Comparison of ENCODE assay signal across 9 cellular contexts in genomic region chr3:194632983-194633348, GRCh38. TPM values are rescaled to one million over a fixed set of nuclear protein-coding genes. Genes with fewer than 3 reads are reported as not detected.
DNase-seq lines count a peak whose midpoint lies in the region; ATAC-seq, FAIRE-seq and TF ChIP-seq lines count a peak whose summit lies in the region.
"Had no signal": no experiment of that assay in that cellular context is flagged by ENCODE, and none has a peak within 500 bp of the region (broad histone marks: within the 10 kb centered on the region; RNA-seq: fewer than 3 reads in every experiment).

No MANE protein-coding gene starts in this region.

- H3K79me1 ChIP-seq in mesenchymal stem cell (replicated peaks; ENCODE audit: low read length, poor library complexity, severe bottlenecking): peaks cover 19% of the 10 kb centered on the region

- H3K4me1 ChIP-seq in mesenchymal stem cell (ENCODE audit: control insufficient read depth, insufficient read depth, low read depth, low read length) (peaks cover 4% of the 10 kb centered on the region), upper lobe of right lung (no peaks in the 10 kb centered on the region)

- peak overlapping the region; percentile 93 for H2BK15ac ChIP-seq in mesenchymal stem cell (ENCODE audit: low read depth, poor library complexity, severe bottlenecking)

- peak overlapping the region; percentile 61 for H3K4me3 ChIP-seq in bronchial epithelial cell (ENCODE audit: low read depth, low read length)
- peak overlapping the region; percentile 81 to 90 for H3K4me3 ChIP-seq in mesenchymal stem cell (ENCODE audit: insufficient read depth in 1 of 2, low read depth in 1 of 2, low read length in 2 of 2)
- peak overlapping the region; percentile 69 for H3K4me3 ChIP-seq in upper lobe of right lung

- H2AK5ac ChIP-seq in mesenchymal stem cell (ENCODE audit: low read length, severe bottlenecking): no peak overlapping the region

- H3K14ac ChIP-seq in mesenchymal stem cell (ENCODE audit: low read length in 2 of 2): peak overlapping the region; percentile 17 to 99

- no peak overlapping the region for H3K27ac ChIP-seq in mesenchymal stem cell (ENCODE audit: low read length, poor library complexity, severe bottlenecking)
- H3K27ac ChIP-seq in upper lobe of right lung: peak overlapping the region; percentile 68

- H3K4me2 ChIP-seq in mesenchymal stem cell (ENCODE audit: low read length, poor library complexity, severe bottlenecking): peak overlapping the region; percentile 94

- WGBS in mesenchymal stem cell: 0% methylated on average over 21 of the region's 50 CpGs

- peak overlapping the region; percentile 93 for H4K91ac ChIP-seq in mesenchymal stem cell (ENCODE audit: low read length)

- no peak overlapping the region for H2BK5ac ChIP-seq in mesenchymal stem cell (ENCODE audit: low read depth, low read length, poor library complexity, severe bottlenecking)

- no peak overlapping the region for H3K27ac Mint-ChIP-seq in T-helper 1 cell treated with Interleukin-12 subunit alpha and Interleukin-12 subunit beta and Interleukin-4 antibody, amounts not matched to agents 30 μg/mL and 1 μg/mL, for 36 hours
- peak overlapping the region; percentile 81 for H3K27ac Mint-ChIP-seq in HFFc6

- peak overlapping the region in 1 of 2 experiments; percentile 95 for H3K23ac ChIP-seq in mesenchymal stem cell (ENCODE audit: low read length in 2 of 2)

- intact Hi-C loops in upper lobe of right lung (cut with DNase I): no loop called here

- TF ChIP-seq CTCF in HFFc6 (IDR thresholded peaks at IDR 0.05): no peak
- TF ChIP-seq CTCF in bronchial epithelial cell (IDR thresholded peaks at IDR 0.05; ENCODE audit: insufficient read depth, low read length, severe bottlenecking): no peak
- no peak for TF ChIP-seq CTCF in upper lobe of right lung (IDR thresholded peaks at IDR 0.05)

- H3K27me3 Mint-ChIP-seq in T-helper 1 cell treated with Interleukin-12 subunit alpha and Interleukin-12 subunit beta and Interleukin-4 antibody, amounts not matched to agents 30 μg/mL and 1 μg/mL, for 36 hours (ENCODE audit: low read depth): no peaks in the 10 kb centered on the region
- no peaks in the 10 kb centered on the region; the same call in 1 of the 2 replicates for H3K27me3 Mint-ChIP-seq in HFFc6 (ENCODE audit: insufficient read depth)

- H3K9me3 Mint-ChIP-seq in T-helper 1 cell treated with Interleukin-12 subunit alpha and Interleukin-12 subunit beta and Interleukin-4 antibody, amounts not matched to agents 30 μg/mL and 1 μg/mL, for 36 hours: peaks cover 3% of the 10 kb centered on the region
- peaks cover 9% of the 10 kb centered on the region for H3K9me3 Mint-ChIP-seq in HFFc6

- no peak for FAIRE-seq in bronchial epithelial cell (lab: Jason Lieb, UNC)
- FAIRE-seq: frontal cortex had no signal

- ATAC-seq in upper lobe of right lung: no peak

- H2BK12ac ChIP-seq in mesenchymal stem cell (ENCODE audit: low read length in 2 of 2): peak overlapping the region in 1 of 2 experiments; percentile 86

- peak overlapping the region; percentile 85 for H3K9ac ChIP-seq in mesenchymal stem cell (ENCODE audit: low read length)

- DNase-seq in T-helper 1 cell: no peak
- no peak for DNase-seq in HFFc6
- peak; percentile 77 for DNase-seq in NCI-H146 treated with DMSO at 0.1 percent for 48 hours (lab: John Stamatoyannopoulos, UW; ENCODE audit: unreplicated experiment)
- no peak for DNase-seq in bronchial epithelial cell (ENCODE audit: low read depth)
- peak; percentile 42 for DNase-seq in mesenchymal stem cell
- peak; percentile 73 for DNase-seq in upper lobe of right lung
- no peak for DNase-seq in G401 (ENCODE audit: low spot score)

- H3K4ac ChIP-seq in mesenchymal stem cell (ENCODE audit: low read depth in 1 of 2, low read length in 2 of 2): peak overlapping the region; percentile 95 to 97

- H3K4me3 Mint-ChIP-seq in T-helper 1 cell treated with Interleukin-12 subunit alpha and Interleukin-12 subunit beta and Interleukin-4 antibody, amounts not matched to agents 30 μg/mL and 1 μg/mL, for 36 hours: peak overlapping the region; percentile 78
- H3K4me3 Mint-ChIP-seq in HFFc6: peak overlapping the region; percentile 91

- H3K27me3 ChIP-seq in bronchial epithelial cell (ENCODE audit: control insufficient read depth, insufficient read depth, low read length) (no peaks in the 10 kb centered on the region), mesenchymal stem cell (ENCODE audit: control insufficient read depth in 1 of 2, insufficient read depth in 1 of 2, low read length in 2 of 2) (no peaks in the 10 kb centered on the region), upper lobe of right lung (no peaks in the 10 kb centered on the region)

- H2AFZ ChIP-seq in mesenchymal stem cell (ENCODE audit: low read depth, low read length): peak overlapping the region; percentile 96

- H3K36me3 Mint-ChIP-seq in T-helper 1 cell treated with Interleukin-12 subunit alpha and Interleukin-12 subunit beta and Interleukin-4 antibody, amounts not matched to agents 30 μg/mL and 1 μg/mL, for 36 hours (ENCODE audit: low read depth): no peaks in the 10 kb centered on the region
- peaks cover 32% of the 10 kb centered on the region for H3K36me3 Mint-ChIP-seq in HFFc6 (ENCODE audit: low read depth)

- peak overlapping the region; percentile 90 for H4K8ac ChIP-seq in mesenchymal stem cell (ENCODE audit: low read length)

- H3K9me3 ChIP-seq in mesenchymal stem cell (ENCODE audit: control insufficient read depth, low read length) (no peaks in the 10 kb centered on the region), upper lobe of right lung (no peaks in the 10 kb centered on the region)

- in situ Hi-C loops in G401 (cut with HindIII; ENCODE audit: low sequenced_read_pairs): no loop called here

- H3K36me3 ChIP-seq in bronchial epithelial cell (ENCODE audit: control insufficient read depth, insufficient read depth, low read length) (peaks cover 3% of the 10 kb centered on the region), mesenchymal stem cell (ENCODE audit: control insufficient read depth in 1 of 2, insufficient read depth in 2 of 2, low read depth in 1 of 2, low read length in 2 of 2) (peaks cover 19 to 32% of the 10 kb centered on the region in 2 experiments), upper lobe of right lung (no peaks in the 10 kb centered on the region)

- peak overlapping the region; percentile 97 to 99 for H3K18ac ChIP-seq in mesenchymal stem cell (ENCODE audit: low read depth in 1 of 2, low read length in 2 of 2)

- peak overlapping the region; percentile 23 for H2BK120ac ChIP-seq in mesenchymal stem cell (ENCODE audit: low read depth, low read length)

- H3K4me1 Mint-ChIP-seq in T-helper 1 cell treated with Interleukin-12 subunit alpha and Interleukin-12 subunit beta and Interleukin-4 antibody, amounts not matched to agents 30 μg/mL and 1 μg/mL, for 36 hours (ENCODE audit: low read depth): peaks cover 2% of the 10 kb centered on the region
- H3K4me1 Mint-ChIP-seq in HFFc6 (ENCODE audit: low read depth): peaks cover 14% of the 10 kb centered on the region

RNA-seq across cellular contexts. Expression of gene TMEM44, which starts 0.3 kb away (rescaled TPM):
- total RNA-seq in HFFc6 (2021; fragmentation: NEBNext Ultra II Directional; extraction: Animal tissue kit (Norgen Biotek cat#: 25700)): 10 to 100 TPM; 11.8 to 14.0 (median 13.2) TPM
- total RNA-seq in bronchial epithelial cell: 8.4 and 9.0 TPM in 2 replicates
- polyA plus RNA-seq in mesenchymal stem cell (2013, experiment 1 of 2): 13.6 TPM
- 13.3 TPM for polyA plus RNA-seq in mesenchymal stem cell (2013, experiment 2 of 2)
- 25.3 TPM for total RNA-seq in upper lobe of right lung
- total RNA-seq in G401 (2014; rRNA removed; shearing (Covaris generic)): 6.5 and 7.3 TPM in 2 replicates

RNA-seq across cellular contexts. Expression of gene LSG1, which starts 39.0 kb away (rescaled TPM):
- 10 to 100 TPM; 26.4 to 31.7 (median 29.3) TPM for total RNA-seq in HFFc6 (2021; fragmentation: NEBNext Ultra II Directional; extraction: Animal tissue kit (Norgen Biotek cat#: 25700))
- 36.2 and 50.3 TPM in 2 replicates for total RNA-seq in bronchial epithelial cell
- 21.0 TPM for polyA plus RNA-seq in mesenchymal stem cell (2013, experiment 1 of 2)
- polyA plus RNA-seq in mesenchymal stem cell (2013, experiment 2 of 2): 19.0 TPM
- 36.8 TPM for total RNA-seq in upper lobe of right lung
- total RNA-seq in G401 (2014; rRNA removed; shearing (Covaris generic)): 38.4 and 39.1 TPM in 2 replicates

RNA-seq across cellular contexts. Expression of gene FAM43A, which starts 52.7 kb away (rescaled TPM):
- 10 to 100 TPM; 10.6 to 28.5 (median 11.6) TPM for total RNA-seq in HFFc6 (2021; fragmentation: NEBNext Ultra II Directional; extraction: Animal tissue kit (Norgen Biotek cat#: 25700))
- total RNA-seq in bronchial epithelial cell: 2.9 and 3.7 TPM in 2 replicates
- 15.4 TPM for polyA plus RNA-seq in mesenchymal stem cell (2013, experiment 1 of 2)
- polyA plus RNA-seq in mesenchymal stem cell (2013, experiment 2 of 2): 15.3 TPM
- 25.7 TPM for total RNA-seq in upper lobe of right lung
- 9.6 and 13.2 TPM in 2 replicates for total RNA-seq in G401 (2014; rRNA removed; shearing (Covaris generic))

Comparison
In these comparisons a context has a peak if more than half of its experiments do, and no peak if none do; other contexts are left out.
1. DNase-seq: peak in NCI-H146 treated with DMSO at 0.1 percent for 48 hours (single experiment), mesenchymal stem cell (single experiment) and upper lobe of right lung (single experiment); none in T-helper 1 cell (0 of 5), HFFc6 (single experiment), bronchial epithelial cell (single experiment) and G401 (single experiment).
2. Peak in every context shown above with its lines, with median percentiles within 50 percentile points of each other: H3K4me3 ChIP-seq.